In the genomic region with DNA sequence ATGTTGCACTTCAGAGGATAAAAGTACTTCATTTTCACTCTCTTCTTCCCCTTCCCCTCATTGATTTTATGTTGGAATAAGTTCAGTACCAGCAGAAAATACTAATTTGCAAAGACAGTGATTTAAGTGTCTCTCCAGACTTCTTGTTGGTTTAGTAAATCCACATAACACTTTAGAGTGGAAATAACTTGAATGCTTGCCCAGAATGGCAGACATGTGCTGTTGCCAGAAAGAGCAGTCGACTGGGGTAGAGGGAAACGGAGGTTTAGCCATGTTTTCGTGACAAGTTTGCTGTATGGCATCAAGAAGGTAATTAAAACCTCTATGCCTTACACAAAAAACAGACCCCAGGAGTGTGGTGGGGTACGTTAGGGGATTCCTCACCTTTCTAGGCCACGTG, we compare ENCODE assay signal across 21 cellular contexts.
DNase-seq lines count a peak whose midpoint lies in the region; ATAC-seq and TF ChIP-seq lines count a peak whose summit lies in the region.
"Had no signal": no experiment of that assay in that cellular context is flagged by ENCODE, and none has a peak within 500 bp of the region (broad histone marks: within the 10 kb centered on the region; RNA-seq: fewer than 3 reads in every experiment).

No MANE protein-coding gene starts in this region.

- H4K12ac ChIP-seq in trophoblast cell (ENCODE audit: low read depth, low read length): no peak overlapping the region

- H3K4ac ChIP-seq in trophoblast cell (ENCODE audit: low read depth, low read length): no peak overlapping the region

- no peak overlapping the region for H2BK5ac ChIP-seq in trophoblast cell (ENCODE audit: low read depth, low read length, poor library complexity)

- H3K27ac ChIP-seq in trophoblast cell (ENCODE audit: low read depth, low read length): no peak overlapping the region
- H3K27ac ChIP-seq: BLaER1 treated with 17β-estradiol and CSF1 and Interleukin-3, amounts not matched to agents 10 nM and 100 nM; foreskin keratinocyte; pancreas had no signal

- in situ Hi-C loops in astrocyte of the spinal cord (cut with HindIII; ENCODE audit: low sequenced_read_pairs): no loop called here

- no peaks in the 10 kb centered on the region for H3K4me1 ChIP-seq in trophoblast cell (ENCODE audit: control insufficient read depth in 1 of 2, insufficient read depth in 2 of 2, low read length in 2 of 2)
- H3K4me1 ChIP-seq: BLaER1 treated with 17β-estradiol and CSF1 and Interleukin-3, amounts not matched to agents 10 nM and 100 nM; foreskin keratinocyte; pancreas had no signal

- H3K14ac ChIP-seq in trophoblast cell (ENCODE audit: low read length): no peak overlapping the region

- DNase-seq in NCI-H2107 treated with DMSO at 0.1 percent for 48 hours (lab: John Stamatoyannopoulos, UW; ENCODE audit: unreplicated experiment) (peak; percentile 25), NCI-H2107 (lab: John Stamatoyannopoulos, UW) (no peak), NCI-H1105 treated with DMSO at 0.1 percent for 48 hours (lab: John Stamatoyannopoulos, UW) (peak; percentile 41), astrocyte of the spinal cord (ENCODE audit: low read depth, low spot score) (peak; percentile 36), trophoblast cell (no peak), SW 1271 (lab: John Stamatoyannopoulos, UW) (no peak), SHP77 treated with DMSO at 0.1 percent for 48 hours (lab: John Stamatoyannopoulos, UW) (no peak)
- DNase-seq: 8988T; activated CD4-positive, CD25-positive, alpha-beta regulatory T cell treated with anti-CD3 and anti-CD28 coated beads, Interleukin-2, amount 50 U/mL, for 72 hours; activated T-cell treated with anti-CD3 and anti-CD28 coated beads, Interleukin-2, amount 50 U/mL, for 24 hours; central memory CD4-positive, alpha-beta T cell; effector CD8-positive, alpha-beta T cell; foreskin keratinocyte; left cardiac atrium; NCI-H1694; NCI-H774; pancreas; stimulated activated naive B cell treated with anti-CD40 and anti-IgM and Interleukin-4, amounts not matched to agents 10 μg/mL and 1 μg/mL and 100 μg/mL, for 72 hours had no signal

- H3K79me1 ChIP-seq in trophoblast cell (ENCODE audit: low read length): no peaks in the 10 kb centered on the region

- H3K23ac ChIP-seq in trophoblast cell (ENCODE audit: low read length): no peak overlapping the region

- H3K18ac ChIP-seq in trophoblast cell (ENCODE audit: low read length): no peak overlapping the region

- peak overlapping the region; percentile 33 for H3K9ac ChIP-seq in trophoblast cell (ENCODE audit: low read length)
- H3K9ac ChIP-seq: BLaER1 treated with 17β-estradiol and CSF1 and Interleukin-3, amounts not matched to agents 10 nM and 100 nM had no signal

- H3K9me3 ChIP-seq in trophoblast cell (ENCODE audit: insufficient read depth, low read depth, low read length): no peaks in the 10 kb centered on the region
- H3K9me3 ChIP-seq: pancreas had no signal

- no peak overlapping the region for H2BK12ac ChIP-seq in trophoblast cell (ENCODE audit: low read length)

- TF ChIP-seq CTCF in astrocyte of the spinal cord (IDR thresholded peaks at IDR 0.05; ENCODE audit: low read depth, low read length): no peak

- H2AFZ ChIP-seq in trophoblast cell (ENCODE audit: insufficient read depth, low read length, poor library complexity): no peak overlapping the region

- no peaks in the 10 kb centered on the region for H3K36me3 ChIP-seq in trophoblast cell (ENCODE audit: control insufficient read depth in 1 of 2, insufficient read depth in 2 of 2, low read length in 2 of 2)
- H3K36me3 ChIP-seq: BLaER1 treated with 17β-estradiol and CSF1 and Interleukin-3, amounts not matched to agents 10 nM and 100 nM; pancreas had no signal

- no peak overlapping the region for H4K91ac ChIP-seq in trophoblast cell (ENCODE audit: low read depth, low read length)

- H2BK120ac ChIP-seq in trophoblast cell (ENCODE audit: insufficient read depth, low read length, poor library complexity): no peak overlapping the region

- no peak overlapping the region for H3K4me3 ChIP-seq in astrocyte of the spinal cord (ENCODE audit: low read depth, low read length)
- H3K4me3 ChIP-seq in trophoblast cell (ENCODE audit: low read depth, low read length): no peak overlapping the region
- H3K4me3 ChIP-seq: BLaER1 treated with 17β-estradiol and CSF1 and Interleukin-3, amounts not matched to agents 10 nM and 100 nM; pancreas; smooth muscle cell had no signal

- no peak for ATAC-seq in GM19328 (IDR thresholded peaks at IDR 0.05; ENCODE audit: unreplicated experiment)
- ATAC-seq: foreskin keratinocyte; pancreas; stimulated activated naive B cell treated with anti-CD40 and anti-IgM and Interleukin-4, amounts not matched to agents 10 μg/mL and 1 μg/mL and 100 μg/mL, for 72 hours had no signal

- no peaks in the 10 kb centered on the region for H3K27me3 ChIP-seq in trophoblast cell (ENCODE audit: insufficient read depth, low read length)
- H3K27me3 ChIP-seq: BLaER1 treated with 17β-estradiol and CSF1 and Interleukin-3, amounts not matched to agents 10 nM and 100 nM; pancreas had no signal

- no peaks in the 10 kb centered on the region for H3K79me2 ChIP-seq in trophoblast cell (ENCODE audit: control insufficient read depth, insufficient read depth, low read length, poor library complexity)

- no CpG with 5 or more reads among the region's 5 CpGs for WGBS in trophoblast cell (ENCODE audit: extremely low coverage, insufficient coverage, insufficient read length)

- H4K8ac ChIP-seq in trophoblast cell (ENCODE audit: low read depth, low read length): no peak overlapping the region

- no peak overlapping the region for H3K4me2 ChIP-seq in trophoblast cell (ENCODE audit: low read length)
- H3K4me2 ChIP-seq: BLaER1 treated with 17β-estradiol and CSF1 and Interleukin-3, amounts not matched to agents 10 nM and 100 nM; smooth muscle cell had no signal

- H2AK5ac ChIP-seq in trophoblast cell (ENCODE audit: low read length): no peak overlapping the region

Comparison
In these comparisons a context has a peak if more than half of its experiments do, and no peak if none do; other contexts are left out.
1. DNase-seq: peak in NCI-H2107 treated with DMSO at 0.1 percent for 48 hours (single experiment), NCI-H1105 treated with DMSO at 0.1 percent for 48 hours (single experiment) and astrocyte of the spinal cord (single experiment); none in NCI-H2107 (single experiment), trophoblast cell (0 of 2), SW 1271 (0 of 2) and SHP77 treated with DMSO at 0.1 percent for 48 hours (single experiment).